ENCODE assay signal across 8 cellular contexts in genomic region chr10:63268798-63269503, GRCh38.
DNase-seq lines count a peak whose midpoint lies in the region; ATAC-seq and TF ChIP-seq lines count a peak whose summit lies in the region.

No MANE protein-coding gene starts in this region.

- DNase-seq in NCI-H128 (lab: John Stamatoyannopoulos, UW; ENCODE audit: unreplicated experiment) (peak; percentile 71), T follicular helper cell (ENCODE audit: low read depth) (peak; percentile 80), amygdala (lab: John Stamatoyannopoulos, UW) (peak in 53 of 56 donors; percentile 18 to 89 (median 64)), right atrium auricular region (ENCODE audit: low spot score) (peak; percentile 96), pulmonary artery endothelial cell (ENCODE audit: low read depth, low spot score) (peak; percentile 97), vagina (ENCODE audit: extremely low spot score in 2 of 2) (peak; percentile 98)

- H3K4me3 ChIP-seq in right atrium auricular region (peak overlapping the region; percentile 41 to 58), vagina (peak overlapping the region; percentile 56 to 59)

- peak in 1 of 2 donors; percentile 93 for TF ChIP-seq POLR2A in vagina (IDR thresholded peaks at IDR 0.05)

- H3K9me3 ChIP-seq in right atrium auricular region (no peaks in the 10 kb centered on the region), vagina (no peaks in the 10 kb centered on the region)

- H3K4me1 ChIP-seq in right atrium auricular region: peaks cover 0 to 28% of the 10 kb centered on the region in 2 donors
- H3K4me1 ChIP-seq in vagina: peaks cover 40% of the 10 kb centered on the region

- intact Hi-C loops in vagina (cut with DNase I): loop anchor here (5.0 kb wide), 1 partner anchor 363 kb away; no protein-coding TSS in a partner anchor

- H3K27ac ChIP-seq in right atrium auricular region (peak overlapping the region; percentile 90 to 91), vagina (peak overlapping the region; percentile 94)

- ATAC-seq in HG02678 (IDR thresholded peaks at IDR 0.05; ENCODE audit: unreplicated experiment): peak; percentile 95

- H3K27me3 ChIP-seq in right atrium auricular region (no peaks in the 10 kb centered on the region), vagina (no peaks in the 10 kb centered on the region)

- H3K36me3 ChIP-seq in right atrium auricular region (no peaks in the 10 kb centered on the region), vagina (no peaks in the 10 kb centered on the region)

- TF ChIP-seq CTCF in GM12874 (IDR thresholded peaks at IDR 0.05; ENCODE audit: insufficient read depth, low read depth, low read length): 0 out of 2 replicates have a peak, but pooled peaks have one; percentile 16
- peak in 1 of 2 donors; percentile 51 for TF ChIP-seq CTCF in right atrium auricular region (IDR thresholded peaks at IDR 0.05)
- TF ChIP-seq CTCF in vagina (IDR thresholded peaks at IDR 0.05): peak in 2 of 3 experiments; percentile 36 to 50

Comparison
In these comparisons a context has a peak if more than half of its experiments do, and no peak if none do; other contexts are left out.
1. Peak in every context shown above with its lines: DNase-seq, ATAC-seq, H3K4me3 ChIP-seq and H3K27ac ChIP-seq.